15 cellular contexts compared by ENCODE assay signal in genomic region chr15:92897620-92898019, GRCh38. TPM values are rescaled to one million over a fixed set of nuclear protein-coding genes. Genes with fewer than 3 reads are reported as not detected.
DNase-seq lines count a peak whose midpoint lies in the region; ATAC-seq and TF ChIP-seq lines count a peak whose summit lies in the region.
"Had no signal": no experiment of that assay in that cellular context is flagged by ENCODE, and none has a peak within 500 bp of the region (broad histone marks: within the 10 kb centered on the region; RNA-seq: fewer than 3 reads in every experiment).

No MANE protein-coding gene starts in this region.

- H3K4me1 Mint-ChIP-seq in CD8-positive, alpha-beta T cell (ENCODE audit: low read depth) = peaks cover 60% of the 10 kb centered on the region
- peaks cover 70% of the 10 kb centered on the region for H3K4me1 Mint-ChIP-seq in activated naive CD8-positive, alpha-beta T cell treated with anti-CD3 and anti-CD28 coated beads, Interleukin-2, amount 50 U/mL, for 24 hours
- peaks cover 14% of the 10 kb centered on the region for H3K4me1 Mint-ChIP-seq in nephron progenitor cell

- no peak overlapping the region for H3K27ac ChIP-seq in CD8-positive, alpha-beta T cell (ENCODE audit: low read depth, low read length)
- H3K27ac ChIP-seq: foreskin keratinocyte, SJSA1 had no signal

- no peak for DNase-seq in CD8-positive, alpha-beta T cell
- DNase-seq in HT-29 (ENCODE audit: low spot score) (peak; percentile 12), nephron progenitor cell (no peak), H7 (no peak), Right ventricle myocardium superior (no peak)
- no peak for DNase-seq in activated naive CD8-positive, alpha-beta T cell treated with anti-CD3 and anti-CD28 coated beads, Interleukin-2, amount 50 U/mL, for 24 hours
- DNase-seq in stimulated activated CD4-positive, alpha-beta T cell treated with anti-CD3 and anti-CD28 coated beads, Interleukin-4, amount 100 ng/mL, for 4 hours = no peak
- DNase-seq: activated naive CD4-positive, alpha-beta T cell treated with anti-CD3 and anti-CD28 coated beads, Interleukin-2, amount 50 U/mL, for 16 hours; C1 segment of cervical spinal cord; caudate nucleus; foreskin keratinocyte; NCI-H1436 treated with DMSO at 0.1 percent for 48 hours; NCI-H2227 treated with DMSO at 0.1 percent for 48 hours had no signal

- H3K27me3 ChIP-seq in CD8-positive, alpha-beta T cell (ENCODE audit: insufficient read depth, low read length) = no peaks in the 10 kb centered on the region
- no peaks in the 10 kb centered on the region for H3K27me3 ChIP-seq in H7 (ENCODE audit: control insufficient read depth, insufficient read depth, low read length)
- H3K27me3 ChIP-seq: foreskin keratinocyte, SJSA1 had no signal

- H3K9me3 Mint-ChIP-seq in CD8-positive, alpha-beta T cell = peaks cover 12% of the 10 kb centered on the region
- H3K9me3 Mint-ChIP-seq in activated naive CD8-positive, alpha-beta T cell treated with anti-CD3 and anti-CD28 coated beads, Interleukin-2, amount 50 U/mL, for 24 hours = peaks cover 18% of the 10 kb centered on the region
- H3K9me3 Mint-ChIP-seq in nephron progenitor cell = peaks cover 3% of the 10 kb centered on the region

- ATAC-seq in CD8-positive, alpha-beta T cell = no peak
- no peak for ATAC-seq in activated naive CD8-positive, alpha-beta T cell treated with anti-CD3 and anti-CD28 coated beads, Interleukin-2, amount 50 U/mL, for 24 hours
- no peak for ATAC-seq in Right ventricle myocardium superior (ENCODE audit: poor library complexity)
- ATAC-seq: foreskin keratinocyte had no signal

- intact Hi-C loops in CD8-positive, alpha-beta T cell (cut with DNase I, micrococcal nuclease) = no loop called here
- intact Hi-C loops in Right ventricle myocardium superior (cut with DNase I) = loop anchor here (2.0 kb wide), 1 partner anchor 13 kb away; no protein-coding TSS in a partner anchor

- H3K4me3 Mint-ChIP-seq in CD8-positive, alpha-beta T cell = peak overlapping the region; percentile 29
- H3K4me3 Mint-ChIP-seq in activated naive CD8-positive, alpha-beta T cell treated with anti-CD3 and anti-CD28 coated beads, Interleukin-2, amount 50 U/mL, for 24 hours = no peak overlapping the region
- H3K4me3 Mint-ChIP-seq in nephron progenitor cell = no peak overlapping the region

- H3K4me1 ChIP-seq in CD8-positive, alpha-beta T cell (ENCODE audit: insufficient read depth, low read length) = peaks cover 67% of the 10 kb centered on the region
- H3K4me1 ChIP-seq: SJSA1 had no signal

- TF ChIP-seq CTCF in CD8-positive, alpha-beta T cell (IDR thresholded peaks at IDR 0.05) = no peak
- TF ChIP-seq CTCF in nephron progenitor cell (IDR thresholded peaks at IDR 0.05) = no peak

- peaks cover 23% of the 10 kb centered on the region for H3K36me3 ChIP-seq in CD8-positive, alpha-beta T cell (ENCODE audit: insufficient read depth, low read length)
- H3K36me3 ChIP-seq in H7 (replicated peaks; ENCODE audit: control insufficient read depth, insufficient read depth, low read length) = peaks cover 12% of the 10 kb centered on the region

- H3K27me3 Mint-ChIP-seq in CD8-positive, alpha-beta T cell (ENCODE audit: low read depth) = no peaks in the 10 kb centered on the region
- H3K27me3 Mint-ChIP-seq in activated naive CD8-positive, alpha-beta T cell treated with anti-CD3 and anti-CD28 coated beads, Interleukin-2, amount 50 U/mL, for 24 hours = no peaks in the 10 kb centered on the region
- H3K27me3 Mint-ChIP-seq in nephron progenitor cell (ENCODE audit: low read depth, poor library complexity) = peaks cover 5% of the 10 kb centered on the region

- H3K9me3 ChIP-seq in CD8-positive, alpha-beta T cell (ENCODE audit: low read length) = no peaks in the 10 kb centered on the region
- H3K9me3 ChIP-seq: SJSA1, thoracic aorta had no signal

- peaks cover 83% of the 10 kb centered on the region for H3K36me3 Mint-ChIP-seq in CD8-positive, alpha-beta T cell
- peaks cover 79% of the 10 kb centered on the region for H3K36me3 Mint-ChIP-seq in activated naive CD8-positive, alpha-beta T cell treated with anti-CD3 and anti-CD28 coated beads, Interleukin-2, amount 50 U/mL, for 24 hours (ENCODE audit: low read depth)
- peaks cover 75% of the 10 kb centered on the region for H3K36me3 Mint-ChIP-seq in nephron progenitor cell (ENCODE audit: low read depth)

- POLR2A ChIA-PET in CD8-positive, alpha-beta T cell (lab: Charles Lee) = interaction anchor here (0.8 to 7.6 kb wide), 6 partner anchors 9 to 89 kb away, joined by 3 to 73 read pairs (median 4); no protein-coding TSS in a partner anchor

- H3K4me3 ChIP-seq in CD8-positive, alpha-beta T cell (ENCODE audit: low read depth, low read length) = no peak overlapping the region
- H3K4me3 ChIP-seq in H7 (ENCODE audit: insufficient read depth, low read depth, low read length) = no peak overlapping the region
- H3K4me3 ChIP-seq: SJSA1, thoracic aorta had no signal

- CTCF ChIA-PET in CD8-positive, alpha-beta T cell (lab: Charles Lee) = interaction anchor here (0.9 to 3.5 kb wide), 4 partner anchors 14 to 100 kb away, joined by 3 to 12 read pairs (median 4); no protein-coding TSS in a partner anchor

- peak overlapping the region; percentile 45 for H3K27ac Mint-ChIP-seq in CD8-positive, alpha-beta T cell
- peak overlapping the region; percentile 65 for H3K27ac Mint-ChIP-seq in activated naive CD8-positive, alpha-beta T cell treated with anti-CD3 and anti-CD28 coated beads, Interleukin-2, amount 50 U/mL, for 24 hours
- H3K27ac Mint-ChIP-seq in nephron progenitor cell = peak overlapping the region; percentile 46

RNA-seq across cellular contexts. Expression of gene CHD2, which starts 2.5 kb away (rescaled TPM):
- total RNA-seq in CD8-positive, alpha-beta T cell = 100 to 1,000 TPM; 615 to 669 TPM
- 55.1 and 74.0 TPM in 2 replicates for total RNA-seq in HT-29 (2014; rRNA removed; shearing (Covaris generic))
- 29.7 and 35.5 TPM in 2 replicates for total RNA-seq in H7 (2014; rRNA removed; shearing (Covaris generic))
- total RNA-seq in Right ventricle myocardium superior = 43.5 TPM
